ENCODE assay signal across 19 cellular contexts in genomic region chr10:43337536-43337935, GRCh38. TPM values are rescaled to one million over a fixed set of nuclear protein-coding genes. Genes with fewer than 3 reads are reported as not detected.
"Had no signal": no experiment of that assay in that cellular context is flagged by ENCODE, and none has a peak within 500 bp of the region (broad histone marks: within the 10 kb centered on the region; RNA-seq: fewer than 3 reads in every experiment).

No MANE protein-coding gene starts in this region.

RNA-seq across cellular contexts. Expression of gene FXYD4, which starts 33.9 kb away (rescaled TPM):
- total RNA-seq: chondrocyte; dermis microvascular lymphatic vessel endothelial cell; endothelial cell of umbilical vein; heart left ventricle; left cardiac atrium; left ventricle myocardium inferior; mesenteric fat pad; mononuclear cell; naive thymus-derived CD4-positive, alpha-beta T cell; ovary; posterior vena cava; right atrium auricular region; sigmoid colon; stomach; thoracic aorta; transverse colon had no signal
- polyA plus RNA-seq: endothelial cell of umbilical vein; esophagus; naive thymus-derived CD4-positive, alpha-beta T cell; neural cell; ovary; sigmoid colon; urinary bladder had no signal
